In the genomic region with DNA sequence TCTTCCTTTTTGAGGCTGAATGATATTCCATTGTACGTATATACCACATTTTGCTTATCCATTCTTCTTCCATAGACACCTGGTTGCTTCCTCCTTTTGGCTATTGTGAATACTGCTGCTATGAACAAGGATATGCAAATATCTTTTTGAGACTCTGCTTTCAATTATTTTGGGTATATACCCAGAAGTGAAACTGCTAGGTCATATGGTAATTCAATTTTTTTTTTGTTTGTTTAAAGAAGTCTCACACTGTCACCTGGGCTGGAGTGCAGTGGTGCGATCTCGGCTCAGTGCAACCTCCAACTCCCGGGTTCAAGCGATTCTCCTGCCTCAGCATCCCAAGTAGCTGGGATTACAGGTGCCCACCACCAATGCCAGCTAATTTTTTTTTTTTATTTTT, we compare ENCODE assay signal across 10 cellular contexts.
DNase-seq lines count a peak whose midpoint lies in the region; ATAC-seq and TF ChIP-seq lines count a peak whose summit lies in the region.
"Had no signal": no experiment of that assay in that cellular context is flagged by ENCODE, and none has a peak within 500 bp of the region (broad histone marks: within the 10 kb centered on the region; RNA-seq: fewer than 3 reads in every experiment).

No MANE protein-coding gene starts in this region.

- no peaks in the 10 kb centered on the region for H3K9me3 Mint-ChIP-seq in activated T-cell treated with anti-CD3 and anti-CD28 coated beads, Interleukin-2, amount 50 U/mL, for 24 hours

- H3K27ac Mint-ChIP-seq in activated T-cell treated with anti-CD3 and anti-CD28 coated beads, Interleukin-2, amount 50 U/mL, for 24 hours = no peak overlapping the region

- no peak overlapping the region for H3K4me3 Mint-ChIP-seq in activated T-cell treated with anti-CD3 and anti-CD28 coated beads, Interleukin-2, amount 50 U/mL, for 24 hours

- no peaks in the 10 kb centered on the region for H3K27me3 Mint-ChIP-seq in activated T-cell treated with anti-CD3 and anti-CD28 coated beads, Interleukin-2, amount 50 U/mL, for 24 hours

- TF ChIP-seq CTCF in thoracic aorta (IDR thresholded peaks at IDR 0.05) = no peak

- DNase-seq in thoracic aorta (ENCODE audit: low spot score) (no peak), AG20443 (ENCODE audit: low spot score) (no peak)
- no peak for DNase-seq in activated CD4-positive, alpha-beta T cell treated with anti-CD3 and anti-CD28 coated beads, Interleukin-2, amount 50 U/mL, for 4 hours
- DNase-seq in activated T-cell treated with anti-CD3 and anti-CD28 coated beads, Interleukin-2, amount 50 U/mL, for 24 hours = no peak
- DNase-seq: dermis blood vessel endothelial cell, DND-41 had no signal

- no peak overlapping the region for H3K4me3 ChIP-seq in thoracic aorta

- peak; percentile 95 for ATAC-seq in GM19324 (IDR thresholded peaks at IDR 0.05; ENCODE audit: low FRiP score, unreplicated experiment)
- peak; percentile 96 for ATAC-seq in HG02642 (IDR thresholded peaks at IDR 0.05; ENCODE audit: poor library complexity, unreplicated experiment)
- peak; percentile 99 for ATAC-seq in HG03520 (IDR thresholded peaks at IDR 0.05; ENCODE audit: unreplicated experiment)
- no peak for ATAC-seq in thoracic aorta (ENCODE audit: insufficient number of reproducible peaks, low FRiP score, low read depth)

- no peaks in the 10 kb centered on the region for H3K4me1 Mint-ChIP-seq in activated T-cell treated with anti-CD3 and anti-CD28 coated beads, Interleukin-2, amount 50 U/mL, for 24 hours (ENCODE audit: low read depth)

- no peaks in the 10 kb centered on the region for H3K36me3 ChIP-seq in thoracic aorta

- H3K4me1 ChIP-seq in thoracic aorta (ENCODE audit: control insufficient read depth in 1 of 2, low read depth in 2 of 2) = peaks cover 78 to 95% of the 10 kb centered on the region in 2 donors

- H3K36me3 Mint-ChIP-seq in activated T-cell treated with anti-CD3 and anti-CD28 coated beads, Interleukin-2, amount 50 U/mL, for 24 hours (ENCODE audit: low read depth) = peaks cover 85% of the 10 kb centered on the region

- H3K9me3 ChIP-seq in thoracic aorta = no peaks in the 10 kb centered on the region
- H3K9me3 ChIP-seq: neutrophil had no signal

- no peaks in the 10 kb centered on the region for H3K27me3 ChIP-seq in thoracic aorta (replicated peaks; ENCODE audit: insufficient read depth)
- H3K27me3 ChIP-seq: neutrophil had no signal

- peak overlapping the region; percentile 70 to 83 for H3K27ac ChIP-seq in thoracic aorta
- H3K27ac ChIP-seq: neutrophil had no signal
